Comparison of ENCODE assay signal across 9 cellular contexts in the genomic region with DNA sequence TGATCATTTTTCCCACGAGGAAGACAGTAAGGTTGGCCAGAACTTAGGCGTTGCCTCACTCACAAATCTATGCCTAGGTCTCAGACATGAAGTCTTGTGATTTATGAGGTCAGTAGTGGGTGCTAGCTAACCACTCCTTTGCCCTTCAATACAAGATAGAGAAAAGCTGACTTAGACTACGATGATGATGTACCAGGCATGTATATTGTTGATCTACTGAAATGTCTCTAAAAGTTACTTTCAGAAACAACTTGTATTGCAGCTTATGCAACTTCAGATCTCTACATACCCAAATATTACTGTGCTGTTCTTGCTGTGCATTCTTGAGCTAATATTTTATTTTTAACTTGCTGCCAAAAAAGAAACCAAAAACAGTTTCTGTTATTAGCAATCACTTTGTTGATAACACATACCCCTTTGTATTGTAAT. TPM values are rescaled to one million over a fixed set of nuclear protein-coding genes. Genes with fewer than 3 reads are reported as not detected.
DNase-seq lines count a peak whose midpoint lies in the region; ATAC-seq and TF ChIP-seq lines count a peak whose summit lies in the region.
"Had no signal": no experiment of that assay in that cellular context is flagged by ENCODE, and none has a peak within 500 bp of the region (broad histone marks: within the 10 kb centered on the region; RNA-seq: fewer than 3 reads in every experiment).

No MANE protein-coding gene starts in this region.

- H3K4me3 Mint-ChIP-seq in CD14-positive monocyte, result no peak overlapping the region

- no peaks in the 10 kb centered on the region for H3K9me3 ChIP-seq in smooth muscle cell (replicated peaks; ENCODE audit: low read depth)

- intact Hi-C loops in CD14-positive monocyte (cut with micrococcal nuclease), result no loop called here

- no peak overlapping the region for H3K4me2 ChIP-seq in smooth muscle cell

- H2AFZ ChIP-seq in smooth muscle cell (ENCODE audit: low read depth), result no peak overlapping the region

- H3K4me3 ChIP-seq in AG10803 (ENCODE audit: low read length) (no peak overlapping the region), fibroblast of pulmonary artery (replicated peaks; ENCODE audit: low read depth, low read length) (no peak overlapping the region), smooth muscle cell (no peak overlapping the region)

- WGBS in smooth muscle cell (ENCODE audit: low lambda C conversion rate), result 81% methylated on average over 3 of the region's 3 CpGs

- DNase-seq in AG10803 (ENCODE audit: low read depth), result peak; percentile 26
- DNase-seq in fibroblast of pulmonary artery (ENCODE audit: low read depth), result peak; percentile 72
- no peak for DNase-seq in CD14-positive monocyte (ENCODE audit: low spot score)
- no peak for DNase-seq in amniotic stem cell (lab: John Stamatoyannopoulos, UW)
- no peak for DNase-seq in smooth muscle cell (lab: John Stamatoyannopoulos, UW; ENCODE audit: unreplicated experiment)
- no peak for DNase-seq in KG1 (lab: John Stamatoyannopoulos, UW)
- DNase-seq: AML-193 had no signal

- H3F3A ChIP-seq in smooth muscle cell (ENCODE audit: low read depth), result no peaks in the 10 kb centered on the region

- TF ChIP-seq CTCF in AG10803 (conservative IDR thresholded peaks at IDR 0.05; ENCODE audit: low read length), result no peak
- no peak for TF ChIP-seq CTCF in fibroblast of pulmonary artery (IDR thresholded peaks at IDR 0.05; ENCODE audit: low read length, missing control alignments)
- TF ChIP-seq CTCF in CD14-positive monocyte (IDR thresholded peaks at IDR 0.05), result no peak
- no peak for TF ChIP-seq CTCF in smooth muscle cell (IDR thresholded peaks at IDR 0.05; ENCODE audit: borderline replicate concordance, insufficient read depth, poor library complexity, severe bottlenecking)

- no peaks in the 10 kb centered on the region for H3K27me3 ChIP-seq in smooth muscle cell (ENCODE audit: low read depth)

- H3K27ac Mint-ChIP-seq in CD14-positive monocyte, result peak overlapping the region in 2 of 7 donors; percentile 10 to 34

- H4K20me1 ChIP-seq in smooth muscle cell (ENCODE audit: low read depth), result no peaks in the 10 kb centered on the region

- H3K27ac ChIP-seq in smooth muscle cell (ENCODE audit: low read depth), result no peak overlapping the region

- peaks cover 27 to 37% of the 10 kb centered on the region in 2 donors for H3K36me3 Mint-ChIP-seq in CD14-positive monocyte

- H3K4me1 Mint-ChIP-seq in CD14-positive monocyte, result peaks cover 22% of the 10 kb centered on the region

- H3K36me3 ChIP-seq in smooth muscle cell (ENCODE audit: low read depth), result no peaks in the 10 kb centered on the region

- H3K9ac ChIP-seq in smooth muscle cell (ENCODE audit: low read depth), result no peak overlapping the region

- no peaks in the 10 kb centered on the region for H3K79me2 ChIP-seq in smooth muscle cell (ENCODE audit: low read depth)

- peaks cover 0 to 2% (median 0%) of the 10 kb centered on the region in 3 donors for H3K27me3 Mint-ChIP-seq in CD14-positive monocyte (ENCODE audit: low read depth in 3 of 3)

- H3K4me1 ChIP-seq in smooth muscle cell (ENCODE audit: low read depth), result no peaks in the 10 kb centered on the region

- ATAC-seq in GM19455 (IDR thresholded peaks at IDR 0.05; ENCODE audit: unreplicated experiment), result peak; percentile 55
- ATAC-seq in HG03280 (IDR thresholded peaks at IDR 0.05; ENCODE audit: unreplicated experiment), result peak; percentile 71

- no peaks in the 10 kb centered on the region for H3K9me3 Mint-ChIP-seq in CD14-positive monocyte

RNA-seq across cellular contexts. Expression of gene MAPRE2, which starts 30.6 kb away (rescaled TPM):
- polyA plus RNA-seq in CD14-positive monocyte (10 to 100 TPM; 37.1 to 48.1 TPM), smooth muscle cell (10.5 and 11.2 TPM in 2 replicates)
- 21.8 and 24.9 TPM in 2 replicates for total RNA-seq in smooth muscle cell

Comparison
In these comparisons a context has a peak if more than half of its experiments do, and no peak if none do; other contexts are left out.
1. DNase-seq: peak in AG10803 (single experiment) and fibroblast of pulmonary artery (single experiment); none in CD14-positive monocyte (single experiment), amniotic stem cell (single experiment), smooth muscle cell (single experiment) and KG1 (single experiment).